1 cellular context compared by ENCODE assay signal in the genomic region with DNA sequence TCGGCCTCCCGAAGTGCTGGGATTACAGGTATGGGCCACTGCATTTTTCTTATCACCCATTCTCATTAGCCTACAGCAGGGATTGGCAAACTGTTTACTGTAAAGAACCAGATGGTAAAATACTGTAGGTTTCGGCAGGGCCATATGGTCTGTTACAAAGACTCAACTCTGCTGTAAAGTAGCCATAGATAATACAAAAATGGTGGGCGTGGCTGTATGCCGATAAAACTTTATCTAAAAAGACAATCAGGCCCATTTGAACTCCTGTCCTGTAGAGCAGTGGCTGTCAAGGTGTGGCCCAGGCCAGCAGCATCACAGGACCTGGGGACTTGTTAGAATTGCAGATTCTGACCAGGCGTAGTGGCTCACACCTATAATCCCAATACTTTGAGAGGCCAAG.
TF ChIP-seq lines count a peak whose summit lies in the region.

No MANE protein-coding gene starts in this region.

TF ChIP-seq in HCT116, 20 proteins besides CTCF, POLR2A, EP300 and RAD21 (continued from another document):
- TF ChIP-seq REST (IDR thresholded peaks at IDR 0.05; ENCODE audit: low read depth) (no peak), ELF1 (IDR thresholded peaks at IDR 0.05; ENCODE audit: borderline replicate concordance, low read depth) (no peak), POLR2AphosphoS5 (IDR thresholded peaks at IDR 0.05; ENCODE audit: low read depth, low read length) (no peak), EGR1 (IDR thresholded peaks at IDR 0.05; ENCODE audit: low read depth) (no peak), JUND (IDR thresholded peaks at IDR 0.05) (no peak), EZH2phosphoT487 (IDR thresholded peaks at IDR 0.05; ENCODE audit: borderline replicate concordance) (no peak), CEBPB (IDR thresholded peaks at IDR 0.05; ENCODE audit: low read depth) (no peak), EZH2 (IDR thresholded peaks at IDR 0.05) (no peak), SP1 (IDR thresholded peaks at IDR 0.05; ENCODE audit: low read depth) (no peak), MAX (IDR thresholded peaks at IDR 0.05) (no peak), ZBTB33 (IDR thresholded peaks at IDR 0.05; ENCODE audit: extremely low read depth, insufficient replicate concordance, low read length) (no peak), ATF3 (IDR thresholded peaks at IDR 0.05) (no peak), TCF7L2 (IDR thresholded peaks at IDR 0.05; ENCODE audit: borderline replicate concordance, extremely low read depth, insufficient read depth, insufficient read length) (no peak), FOSL1 (IDR thresholded peaks at IDR 0.05; ENCODE audit: low read depth) (no peak), SRF (IDR thresholded peaks at IDR 0.05; ENCODE audit: low read depth) (no peak), ZNF274 (IDR thresholded peaks at IDR 0.05; ENCODE audit: low read depth, low read length) (no peak), ZFX (IDR thresholded peaks at IDR 0.05) (no peak), SIN3A (IDR thresholded peaks at IDR 0.05; ENCODE audit: low read depth) (no peak), CBX3 (IDR thresholded peaks at IDR 0.05; ENCODE audit: low read depth) (no peak)
TF ChIP-seq in HCT116: peak in this region for 0.
